23 cellular contexts compared by ENCODE assay signal in the genomic region with DNA sequence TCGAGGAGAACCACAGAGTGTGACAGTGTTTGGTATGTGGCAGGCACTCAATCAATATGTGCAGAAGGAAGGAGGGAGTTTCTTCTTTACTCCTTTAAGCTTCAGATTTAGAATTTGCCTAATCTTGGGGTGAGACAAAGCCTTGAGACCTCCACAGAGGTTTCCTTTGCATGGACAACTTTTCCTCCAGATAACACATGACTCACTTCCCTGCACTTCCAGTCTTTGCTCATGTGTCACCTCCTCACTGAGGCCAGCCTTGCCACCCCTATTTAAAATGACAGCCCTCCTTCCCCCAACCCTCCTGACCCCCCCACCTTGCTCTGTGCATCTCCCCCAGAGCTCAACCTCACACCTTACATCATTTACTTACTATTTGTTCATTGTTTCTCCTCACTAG. TPM values are rescaled to one million over a fixed set of nuclear protein-coding genes. Genes with fewer than 3 reads are reported as not detected.
A peak's percentile ranks its signal among the peaks of the same experiment; 100 is the strongest.
DNase-seq lines count a peak whose midpoint lies in the region; ATAC-seq, FAIRE-seq and TF ChIP-seq lines count a peak whose summit lies in the region.
"Had no signal": no experiment of that assay in that cellular context is flagged by ENCODE, and none has a peak within 500 bp of the region (broad histone marks: within the 10 kb centered on the region; RNA-seq: fewer than 3 reads in every experiment).

No MANE protein-coding gene starts in this region.

- TF ChIP-seq CTCF in bronchial epithelial cell (IDR thresholded peaks at IDR 0.05; ENCODE audit: insufficient read depth, low read length, severe bottlenecking) (no peak), colonic mucosa (IDR thresholded peaks at IDR 0.05) (no peak)

- intact Hi-C loops in left colon (cut with DNase I, micrococcal nuclease) (no loop called here), colonic mucosa (cut with DNase I) (no loop called here)

- peak; percentile 36 for DNase-seq in AG08395 (ENCODE audit: low spot score)
- DNase-seq in HTR-8/SVneo (ENCODE audit: insufficient read length, low spot score): no peak
- DNase-seq in bronchial epithelial cell (ENCODE audit: low read depth): peak; percentile 8
- no peak for DNase-seq in left colon
- no peak for DNase-seq in T-helper 2 cell
- no peak for DNase-seq in colonic mucosa
- DNase-seq: ACHN; activated CD4-positive, alpha-beta T cell treated with anti-CD3 and anti-CD28 coated beads for 1 hour; activated CD8-positive, alpha-beta memory T cell treated with anti-CD3 and anti-CD28 coated beads, Interleukin-2, amount 10 ng/mL, durations not matched to agents 7 days and 5 days; activated naive CD8-positive, alpha-beta T cell treated with anti-CD3 and anti-CD28 coated beads, Interleukin-2, amount 50 U/mL, for 24 hours; CD4-positive, alpha-beta memory T cell; H9; kidney glomerular epithelial cell; MV-4-11; NCI-H2029 treated with DMSO at 0.1 percent for 48 hours; NCI-H510A; stimulated activated naive CD8-positive, alpha-beta T cell treated with anti-CD3 and anti-CD28 coated beads, Interleukin-15, Interleukin-2, amounts not matched to agents 100 U/mL and 50 U/mL, for 24 hours; T-helper 17 cell had no signal

- no peaks in the 10 kb centered on the region for H3K9me3 ChIP-seq in colonic mucosa

- no peak overlapping the region for H3K27ac ChIP-seq in colonic mucosa
- H3K27ac ChIP-seq: cardiac muscle cell had no signal

- H3K36me3 ChIP-seq in bronchial epithelial cell (ENCODE audit: control insufficient read depth, insufficient read depth, low read length): no peaks in the 10 kb centered on the region
- H3K36me3 ChIP-seq in colonic mucosa: no peaks in the 10 kb centered on the region
- H3K36me3 ChIP-seq: cardiac muscle cell had no signal

- H3K27me3 ChIP-seq in bronchial epithelial cell (ENCODE audit: control insufficient read depth, insufficient read depth, low read length): no peaks in the 10 kb centered on the region
- H3K27me3 ChIP-seq in colonic mucosa: no peaks in the 10 kb centered on the region
- H3K27me3 ChIP-seq: cardiac muscle cell had no signal

- H3K4me1 ChIP-seq in colonic mucosa: peaks cover 7% of the 10 kb centered on the region

- H3K4me3 ChIP-seq in bronchial epithelial cell (ENCODE audit: low read depth, low read length) (no peak overlapping the region), colonic mucosa (no peak overlapping the region)
- H3K4me3 ChIP-seq: cardiac muscle cell had no signal

- ATAC-seq in left colon (peak; percentile 28), GM19023 (IDR thresholded peaks at IDR 0.05; ENCODE audit: unreplicated experiment) (no peak), HG02571 (IDR thresholded peaks at IDR 0.05; ENCODE audit: unreplicated experiment) (no peak)
- ATAC-seq: activated CD8-positive, alpha-beta memory T cell treated with anti-CD3 and anti-CD28 coated beads, Interleukin-2, amount 10 ng/mL, durations not matched to agents 7 days and 5 days; activated naive CD8-positive, alpha-beta T cell treated with anti-CD3 and anti-CD28 coated beads, Interleukin-2, amount 50 U/mL, for 24 hours; activated T-helper 17 cell treated with anti-CD3 and anti-CD28 coated beads, Interleukin-2, amount 50 U/mL, for 72 hours; stimulated activated naive CD8-positive, alpha-beta T cell treated with anti-CD3 and anti-CD28 coated beads, Interleukin-15, Interleukin-2, amounts not matched to agents 100 U/mL and 50 U/mL, for 24 hours; T-helper 17 cell had no signal

- peak; percentile 59 for FAIRE-seq in HTR-8/SVneo (lab: Jason Lieb, UNC)
- FAIRE-seq in bronchial epithelial cell (lab: Jason Lieb, UNC): no peak
- FAIRE-seq: GM18507 had no signal

- H3K9ac ChIP-seq in colonic mucosa (ENCODE audit: low read depth in 2 of 2, low read length in 2 of 2): peak overlapping the region in 1 of 2 donors; percentile 66

RNA-seq across cellular contexts. Expression of a gene that starts 17.4 kb away (rescaled TPM):
- total RNA-seq in bronchial epithelial cell: under 0.01 TPM in 1 of 2 replicates, not detected in the other
- total RNA-seq in left colon: 10 to 100 TPM; 11.6 to 48.3 TPM
- total RNA-seq in colonic mucosa: 10 to 100 TPM; 29.7 to 34.5 TPM
- total RNA-seq: activated T-helper 17 cell treated with anti-CD3 and anti-CD28 coated beads, Interleukin-2, amount 50 U/mL, for 72 hours had no signal

Comparison
In these comparisons a context has a peak if more than half of its experiments do, and no peak if none do; other contexts are left out.
1. DNase-seq: peak in AG08395 (single experiment) and bronchial epithelial cell (single experiment); none in HTR-8/SVneo (single experiment), left colon (0 of 2), T-helper 2 cell (0 of 5) and colonic mucosa (single experiment).
2. RNA of a gene that starts 17.4 kb away (total RNA-seq): 11.6 to 48.3 TPM in left colon and 29.7 to 34.5 TPM in colonic mucosa; under 0.01 TPM in bronchial epithelial cell; every median in the first group is over 10 times any median in the second.